ENCODE assay signal across 12 cellular contexts in genomic region chr7:134933460-134934068, GRCh38. TPM values are rescaled to one million over a fixed set of nuclear protein-coding genes. Genes with fewer than 3 reads are reported as not detected.
DNase-seq lines count a peak whose midpoint lies in the region; ATAC-seq and TF ChIP-seq lines count a peak whose summit lies in the region.
"Had no signal": no experiment of that assay in that cellular context is flagged by ENCODE, and none has a peak within 500 bp of the region (broad histone marks: within the 10 kb centered on the region; RNA-seq: fewer than 3 reads in every experiment).

No MANE protein-coding gene starts in this region.

- H3K4me3 Mint-ChIP-seq in activated naive CD4-positive, alpha-beta T cell treated with anti-CD3 and anti-CD28 coated beads, Interleukin-2, amount 50 U/mL, for 24 hours: peak overlapping the region; percentile 62

- H3K36me3 Mint-ChIP-seq in activated naive CD4-positive, alpha-beta T cell treated with anti-CD3 and anti-CD28 coated beads, Interleukin-2, amount 50 U/mL, for 24 hours: peaks cover 3% of the 10 kb centered on the region

- no peaks in the 10 kb centered on the region for H3K9me2 ChIP-seq in SU-DHL-6 (replicated peaks; ENCODE audit: insufficient read depth, low read length)

- peak overlapping the region; percentile 15 for H3K4me3 ChIP-seq in SU-DHL-6 (ENCODE audit: insufficient read depth, low read length, poor library complexity, severe bottlenecking)
- H3K4me3 ChIP-seq in fibroblast of lung (replicated peaks in 1 of 4; ENCODE audit: control extremely low read depth in 1 of 4, insufficient read depth in 1 of 4, low read depth in 3 of 4, low read length in 4 of 4): peak overlapping the region in 2 of 4 experiments; percentile 3 to 21
- peak overlapping the region; percentile 55 for H3K4me3 ChIP-seq in thoracic aorta
- H3K4me3 ChIP-seq: left lung, SK-N-MC had no signal

- no peaks in the 10 kb centered on the region for H3K9me3 Mint-ChIP-seq in activated naive CD4-positive, alpha-beta T cell treated with anti-CD3 and anti-CD28 coated beads, Interleukin-2, amount 50 U/mL, for 24 hours

- H2AFZ ChIP-seq in SU-DHL-6 (ENCODE audit: low read depth, low read length, severe bottlenecking) (peak overlapping the region; percentile 84), fibroblast of lung (ENCODE audit: low read length) (no peak overlapping the region)

- peak overlapping the region; percentile 65 for H3K4me2 ChIP-seq in SU-DHL-6 (ENCODE audit: low read depth, low read length, poor library complexity, severe bottlenecking)
- H3K4me2 ChIP-seq in fibroblast of lung (ENCODE audit: extremely low read depth, insufficient read depth, low read length): peak overlapping the region; percentile 55

- no peaks in the 10 kb centered on the region for H3F3A ChIP-seq in SU-DHL-6 (ENCODE audit: insufficient read depth)

- H4K20me1 ChIP-seq in SU-DHL-6 (ENCODE audit: low read depth, low read length): no peaks in the 10 kb centered on the region
- H4K20me1 ChIP-seq in fibroblast of lung (ENCODE audit: control insufficient read depth, extremely low read depth, insufficient read depth, low read length): no peaks in the 10 kb centered on the region

- ATAC-seq in thoracic aorta (ENCODE audit: insufficient number of reproducible peaks, low FRiP score, low read depth) (no peak), GM18511 (IDR thresholded peaks at IDR 0.05; ENCODE audit: unreplicated experiment) (no peak), GM18867 (IDR thresholded peaks at IDR 0.05; ENCODE audit: unreplicated experiment) (no peak)
- ATAC-seq: left lung had no signal

- no peak overlapping the region for H3K27ac Mint-ChIP-seq in activated naive CD4-positive, alpha-beta T cell treated with anti-CD3 and anti-CD28 coated beads, Interleukin-2, amount 50 U/mL, for 24 hours

- H3K79me2 ChIP-seq in SU-DHL-6 (ENCODE audit: insufficient read depth, low read length) (no peaks in the 10 kb centered on the region), fibroblast of lung (ENCODE audit: control insufficient read depth, insufficient read depth, low read length) (peaks cover 17% of the 10 kb centered on the region)

- H3K27ac ChIP-seq in SU-DHL-6 (ENCODE audit: low read depth, low read length) (no peak overlapping the region), fibroblast of lung (ENCODE audit: insufficient read depth, low read length) (peak overlapping the region; percentile 74), thoracic aorta (peak overlapping the region; percentile 89)
- H3K27ac ChIP-seq: left lung, SK-N-MC had no signal

- H3K9me3 ChIP-seq in SU-DHL-6 (ENCODE audit: insufficient read depth, low read length) (no peaks in the 10 kb centered on the region), fibroblast of lung (ENCODE audit: control insufficient read depth, insufficient read depth, low read depth, low read length) (no peaks in the 10 kb centered on the region), thoracic aorta (no peaks in the 10 kb centered on the region)
- H3K9me3 ChIP-seq: left lung had no signal

- no peak for DNase-seq in activated naive CD4-positive, alpha-beta T cell (lab: John Stamatoyannopoulos, UW)
- DNase-seq in fibroblast of lung (ENCODE audit: low read depth in 2 of 2) (no peak), thoracic aorta (ENCODE audit: low spot score) (no peak), AG08395 (ENCODE audit: low spot score) (no peak)
- DNase-seq: left lung, NCI-H1048, NCI-H526 had no signal

- no peaks in the 10 kb centered on the region for H3K27me3 ChIP-seq in SU-DHL-6 (ENCODE audit: low read length)
- H3K27me3 ChIP-seq in fibroblast of lung (ENCODE audit: control insufficient read depth, insufficient read depth, low read length): no peaks in the 10 kb centered on the region
- no peaks in the 10 kb centered on the region for H3K27me3 ChIP-seq in thoracic aorta (replicated peaks; ENCODE audit: insufficient read depth)
- H3K27me3 ChIP-seq: left lung had no signal

- H3K4me1 ChIP-seq in fibroblast of lung (ENCODE audit: control insufficient read depth, extremely low read depth, insufficient read depth, low read length) (peaks cover 26% of the 10 kb centered on the region), thoracic aorta (ENCODE audit: control insufficient read depth in 1 of 2, low read depth in 2 of 2) (peaks cover 60 to 89% of the 10 kb centered on the region in 2 donors)
- H3K4me1 ChIP-seq: left lung had no signal

- peaks cover 16% of the 10 kb centered on the region for H3K4me1 Mint-ChIP-seq in activated naive CD4-positive, alpha-beta T cell treated with anti-CD3 and anti-CD28 coated beads, Interleukin-2, amount 50 U/mL, for 24 hours

- no peak for TF ChIP-seq CTCF in SU-DHL-6 (IDR thresholded peaks at IDR 0.05; ENCODE audit: insufficient read depth, low read length, poor library complexity, severe bottlenecking)
- TF ChIP-seq CTCF in fibroblast of lung (conservative IDR thresholded peaks at IDR 0.05 in 1 of 2, IDR thresholded peaks at IDR 0.05 in 1 of 2; ENCODE audit: low read depth in 1 of 2, low read length in 2 of 2): no peak
- TF ChIP-seq CTCF in thoracic aorta (IDR thresholded peaks at IDR 0.05): no peak

- H3K27me3 Mint-ChIP-seq in activated naive CD4-positive, alpha-beta T cell treated with anti-CD3 and anti-CD28 coated beads, Interleukin-2, amount 50 U/mL, for 24 hours: no peaks in the 10 kb centered on the region

- peak overlapping the region; percentile 25; the same call in 1 of the 2 replicates for H3K9ac ChIP-seq in SU-DHL-6 (ENCODE audit: low read length)
- peak overlapping the region; percentile 21 for H3K9ac ChIP-seq in fibroblast of lung (ENCODE audit: insufficient read depth, low read length)

- H3K36me3 ChIP-seq in SU-DHL-6 (ENCODE audit: low read length) (no peaks in the 10 kb centered on the region), fibroblast of lung (ENCODE audit: control insufficient read depth, insufficient read depth, low read length) (peaks cover 10% of the 10 kb centered on the region), thoracic aorta (peaks cover 9% of the 10 kb centered on the region)

RNA-seq across cellular contexts. Expression of gene AGBL3, which starts 52.7 kb away (rescaled TPM):
- total RNA-seq in fibroblast of lung: 1.3 TPM in 2 replicates
- 0.56 and 0.78 TPM in 2 replicates for polyA plus RNA-seq in fibroblast of lung
- polyA plus RNA-seq in fibroblast of lung (2012): 0.39 and 0.55 TPM in 2 replicates
- not detected in 2 replicates for polyA minus RNA-seq in fibroblast of lung (ENCODE audit: low replicate concordance)
- under 1 TPM; 0.28 to 0.54 TPM for total RNA-seq in thoracic aorta
